8 cellular contexts compared by ENCODE assay signal in genomic region chr11:66345316-66345649, GRCh38. TPM values are rescaled to one million over a fixed set of nuclear protein-coding genes. Genes with fewer than 3 reads are reported as not detected.
DNase-seq lines count a peak whose midpoint lies in the region; ATAC-seq and TF ChIP-seq lines count a peak whose summit lies in the region.

No MANE protein-coding gene starts in this region.

- H3K4me3 ChIP-seq in kidney epithelial cell (ENCODE audit: low read depth, low read length) (peak overlapping the region; percentile 88), upper lobe of left lung (peak overlapping the region; percentile 74 to 98 (median 86))

- no peak for DNase-seq in activated T-helper 1 cell treated with anti-CD3 and anti-CD28 coated beads, Interleukin-12 subunit alpha, Interleukin-12 subunit beta, Interleukin-2, Interleukin-4 antibody, amounts not matched to agents 30 ng/mL and 10 ng/mL and 1 ng/mL, durations not matched to agents 14 hours and 24 hours and 36 hours (ENCODE audit: low spot score)
- no peak for DNase-seq in kidney epithelial cell (ENCODE audit: low read depth)
- no peak for DNase-seq in upper lobe of left lung
- DNase-seq in activated CD4-positive, alpha-beta T cell treated with anti-CD3 and anti-CD28 coated beads, Interleukin-2, amount 50 U/mL, for 4 hours = no peak
- no peak for DNase-seq in NCI-H1694 treated with DMSO at 0.1 percent for 48 hours (lab: John Stamatoyannopoulos, UW)
- no peak for DNase-seq in GM19240 (ENCODE audit: insufficient read length, low spot score)

- peak overlapping the region; percentile 97 for H3K4me3 Mint-ChIP-seq in activated T-helper 1 cell treated with anti-CD3 and anti-CD28 coated beads, Interleukin-12 subunit alpha, Interleukin-12 subunit beta, Interleukin-2, Interleukin-4 antibody, amounts not matched to agents 30 ng/mL and 10 ng/mL and 1 ng/mL, durations not matched to agents 14 hours and 24 hours and 36 hours

- no peak for TF ChIP-seq CTCF in 22Rv1 (IDR thresholded peaks at IDR 0.05)
- no peak for TF ChIP-seq CTCF in kidney epithelial cell (IDR thresholded peaks at IDR 0.05; ENCODE audit: insufficient read depth, low read length, poor library complexity, severe bottlenecking)
- TF ChIP-seq CTCF in upper lobe of left lung (IDR thresholded peaks at IDR 0.05) = no peak

- no peak for TF ChIP-seq POLR2A in upper lobe of left lung (IDR thresholded peaks at IDR 0.05)

- peaks cover 14% of the 10 kb centered on the region for H3K36me3 Mint-ChIP-seq in activated T-helper 1 cell treated with anti-CD3 and anti-CD28 coated beads, Interleukin-12 subunit alpha, Interleukin-12 subunit beta, Interleukin-2, Interleukin-4 antibody, amounts not matched to agents 30 ng/mL and 10 ng/mL and 1 ng/mL, durations not matched to agents 14 hours and 24 hours and 36 hours (ENCODE audit: low read depth)

- peaks cover 36 to 51% (median 46%) of the 10 kb centered on the region in 4 donors for H3K4me1 ChIP-seq in upper lobe of left lung

- H3K27ac Mint-ChIP-seq in activated T-helper 1 cell treated with anti-CD3 and anti-CD28 coated beads, Interleukin-12 subunit alpha, Interleukin-12 subunit beta, Interleukin-2, Interleukin-4 antibody, amounts not matched to agents 30 ng/mL and 10 ng/mL and 1 ng/mL, durations not matched to agents 14 hours and 24 hours and 36 hours = peak overlapping the region; percentile 95

- 5 to 31% methylated on average over 2 to 7 of the region's 7 CpGs for WGBS in upper lobe of left lung, 2 donors

- TF ChIP-seq EP300 in upper lobe of left lung (IDR thresholded peaks at IDR 0.05) = no peak

- intact Hi-C loops in activated T-helper 1 cell treated with anti-CD3 and anti-CD28 coated beads, Interleukin-12 subunit alpha, Interleukin-12 subunit beta, Interleukin-2, Interleukin-4 antibody, amounts not matched to agents 30 ng/mL and 10 ng/mL and 1 ng/mL, durations not matched to agents 14 hours and 24 hours and 36 hours (cut with micrococcal nuclease) = loop anchor here (1.0 to 10.0 kb wide), 8 partner anchors 9 to 490 kb away; partner anchors contain the start of genes CFL1, RAB1B, RIN1 and SF3B2

- H3K27me3 Mint-ChIP-seq in activated T-helper 1 cell treated with anti-CD3 and anti-CD28 coated beads, Interleukin-12 subunit alpha, Interleukin-12 subunit beta, Interleukin-2, Interleukin-4 antibody, amounts not matched to agents 30 ng/mL and 10 ng/mL and 1 ng/mL, durations not matched to agents 14 hours and 24 hours and 36 hours (ENCODE audit: insufficient read depth) = peaks cover 2% of the 10 kb centered on the region

- no peaks in the 10 kb centered on the region for H3K9me3 Mint-ChIP-seq in activated T-helper 1 cell treated with anti-CD3 and anti-CD28 coated beads, Interleukin-12 subunit alpha, Interleukin-12 subunit beta, Interleukin-2, Interleukin-4 antibody, amounts not matched to agents 30 ng/mL and 10 ng/mL and 1 ng/mL, durations not matched to agents 14 hours and 24 hours and 36 hours

- peak; percentile 5 for ATAC-seq in GM21825 (IDR thresholded peaks at IDR 0.05; ENCODE audit: unreplicated experiment)
- peak in 1 of 2 donors; percentile 24 for ATAC-seq in upper lobe of left lung (ENCODE audit: low FRiP score in 2 of 2)

- H3K36me3 ChIP-seq in kidney epithelial cell (ENCODE audit: control insufficient read depth, insufficient read depth, low read length) (peaks cover 3% of the 10 kb centered on the region), upper lobe of left lung (peaks cover 13 to 27% (median 22%) of the 10 kb centered on the region in 4 donors)

- H3K9me3 ChIP-seq in upper lobe of left lung = no peaks in the 10 kb centered on the region

- no peaks in the 10 kb centered on the region for H3K27me3 ChIP-seq in kidney epithelial cell (ENCODE audit: control insufficient read depth, insufficient read depth, low read length)
- no peaks in the 10 kb centered on the region for H3K27me3 ChIP-seq in upper lobe of left lung

- H3K27ac ChIP-seq in 22Rv1 (peak overlapping the region; percentile 97), upper lobe of left lung (peak overlapping the region; percentile 88 to 89 (median 89))

- H3K4me1 Mint-ChIP-seq in activated T-helper 1 cell treated with anti-CD3 and anti-CD28 coated beads, Interleukin-12 subunit alpha, Interleukin-12 subunit beta, Interleukin-2, Interleukin-4 antibody, amounts not matched to agents 30 ng/mL and 10 ng/mL and 1 ng/mL, durations not matched to agents 14 hours and 24 hours and 36 hours (ENCODE audit: low read depth) = peaks cover 46% of the 10 kb centered on the region

RNA-seq across cellular contexts. Expression of gene BRMS1, which starts 0.4 kb away (rescaled TPM):
- 63.1 and 67.1 TPM in 2 replicates for total RNA-seq in activated T-helper 1 cell treated with anti-CD3 and anti-CD28 coated beads, Interleukin-12 subunit alpha, Interleukin-12 subunit beta, Interleukin-2, Interleukin-4 antibody, amounts not matched to agents 30 ng/mL and 10 ng/mL and 1 ng/mL, durations not matched to agents 14 hours and 24 hours and 36 hours
- total RNA-seq in kidney epithelial cell = 84.9 and 86.5 TPM in 2 replicates
- total RNA-seq in upper lobe of left lung = 10 to 100 TPM; 34.8 to 63.8 (median 37.1) TPM

RNA-seq across cellular contexts. Expression of gene B4GAT1, which starts 2.1 kb away (rescaled TPM):
- 10.6 and 12.1 TPM in 2 replicates for total RNA-seq in activated T-helper 1 cell treated with anti-CD3 and anti-CD28 coated beads, Interleukin-12 subunit alpha, Interleukin-12 subunit beta, Interleukin-2, Interleukin-4 antibody, amounts not matched to agents 30 ng/mL and 10 ng/mL and 1 ng/mL, durations not matched to agents 14 hours and 24 hours and 36 hours
- total RNA-seq in kidney epithelial cell (20.3 and 20.4 TPM in 2 replicates), upper lobe of left lung (10 to 100 TPM; 15.7 to 48.9 (median 27.4) TPM)

RNA-seq across cellular contexts. Expression of gene RIN1, which starts 9.0 kb away (rescaled TPM):
- 0.78 and 0.86 TPM in 2 replicates for total RNA-seq in activated T-helper 1 cell treated with anti-CD3 and anti-CD28 coated beads, Interleukin-12 subunit alpha, Interleukin-12 subunit beta, Interleukin-2, Interleukin-4 antibody, amounts not matched to agents 30 ng/mL and 10 ng/mL and 1 ng/mL, durations not matched to agents 14 hours and 24 hours and 36 hours
- 3.1 and 3.8 TPM in 2 replicates for total RNA-seq in kidney epithelial cell
- total RNA-seq in upper lobe of left lung = 10 to 100 TPM in 1 of 6 donors, 1 to 10 TPM in 5; 5.2 to 19.0 (median 8.9) TPM

RNA-seq across cellular contexts. Expression of gene SLC29A2, which starts 26.3 kb away (rescaled TPM):
- total RNA-seq in activated T-helper 1 cell treated with anti-CD3 and anti-CD28 coated beads, Interleukin-12 subunit alpha, Interleukin-12 subunit beta, Interleukin-2, Interleukin-4 antibody, amounts not matched to agents 30 ng/mL and 10 ng/mL and 1 ng/mL, durations not matched to agents 14 hours and 24 hours and 36 hours = 14.3 and 16.6 TPM in 2 replicates
- total RNA-seq in kidney epithelial cell (5.5 and 7.7 TPM in 2 replicates), upper lobe of left lung (10 to 100 TPM in 5 of 6 donors, 1 to 10 TPM in 1; 8.3 to 20.5 (median 13.1) TPM)

RNA-seq across cellular contexts. Expression of gene CD248, which starts 28.4 kb away (rescaled TPM):
- total RNA-seq in activated T-helper 1 cell treated with anti-CD3 and anti-CD28 coated beads, Interleukin-12 subunit alpha, Interleukin-12 subunit beta, Interleukin-2, Interleukin-4 antibody, amounts not matched to agents 30 ng/mL and 10 ng/mL and 1 ng/mL, durations not matched to agents 14 hours and 24 hours and 36 hours = 0.10 TPM in 1 of 2 replicates, not detected in the other
- total RNA-seq in kidney epithelial cell (0.07 and 0.17 TPM in 2 replicates), upper lobe of left lung (10 to 100 TPM in 2 of 6 donors, 1 to 10 TPM in 3, under 1 TPM in 1; 0.59 to 85.6 (median 6.5) TPM)
